1 cellular context compared by ENCODE assay signal in genomic region chr10:129910861-129911260, GRCh38.
TF ChIP-seq lines count a peak whose summit lies in the region.

No MANE protein-coding gene starts in this region.

TF ChIP-seq in H1, 55 proteins besides CTCF, POLR2A, EP300 and RAD21:
- TF ChIP-seq SIN3A (conservative IDR thresholded peaks at IDR 0.05 in 1 of 2, IDR thresholded peaks at IDR 0.05 in 1 of 2; ENCODE audit: low read depth in 1 of 2, low read length in 2 of 2), result no peak
- TF ChIP-seq CHD7 (IDR thresholded peaks at IDR 0.05; ENCODE audit: insufficient replicate concordance, low read length), result no peak
